In the genomic region with DNA sequence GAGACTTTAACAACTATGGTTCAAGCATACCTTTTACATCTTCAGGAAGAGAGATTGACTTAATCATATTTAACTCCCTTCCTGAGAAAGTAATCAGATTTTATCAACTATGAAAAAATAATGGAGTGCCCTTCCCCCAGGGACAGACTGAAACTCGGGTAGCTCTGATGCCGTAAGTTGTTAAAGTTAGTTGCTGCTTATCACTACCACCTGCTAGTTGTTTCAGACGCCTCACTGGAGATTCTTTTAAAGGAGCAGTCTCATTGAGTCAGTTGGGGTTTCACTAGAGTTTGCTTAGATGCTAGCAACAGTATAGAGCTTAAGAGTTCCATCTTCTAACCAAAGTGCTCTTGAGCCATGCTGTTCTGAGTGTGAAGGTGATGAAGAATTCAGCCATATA, we compare ENCODE assay signal across 14 cellular contexts. TPM values are rescaled to one million over a fixed set of nuclear protein-coding genes. Genes with fewer than 3 reads are reported as not detected.
A peak's percentile ranks its signal among the peaks of the same experiment; 100 is the strongest.
DNase-seq lines count a peak whose midpoint lies in the region; ATAC-seq, FAIRE-seq and TF ChIP-seq lines count a peak whose summit lies in the region.
"Had no signal": no experiment of that assay in that cellular context is flagged by ENCODE, and none has a peak within 500 bp of the region (broad histone marks: within the 10 kb centered on the region; RNA-seq: fewer than 3 reads in every experiment).

No MANE protein-coding gene starts in this region.

- POLR2A ChIA-PET in naive thymus-derived CD8-positive, alpha-beta T cell (lab: Charles Lee), result no interaction called here

- peak; percentile 38 for FAIRE-seq in H54 (lab: Jason Lieb, UNC)
- FAIRE-seq: A549 had no signal

- H3K27ac Mint-ChIP-seq in activated naive CD8-positive, alpha-beta T cell, result peak overlapping the region; percentile 68
- H3K27ac Mint-ChIP-seq in activated naive CD8-positive, alpha-beta T cell treated with anti-CD3 and anti-CD28 coated beads, Interleukin-2, amount 50 U/mL, for 24 hours, result no peak overlapping the region
- H3K27ac Mint-ChIP-seq in naive thymus-derived CD8-positive, alpha-beta T cell, result peak overlapping the region in 8 of 10 donors; percentile 4 to 72 (median 56)

- no peak for TF ChIP-seq CTCF in GM20000 (IDR thresholded peaks at IDR 0.05; ENCODE audit: extremely low read depth, missing control alignments)

- no peak for TF ChIP-seq POLR2A in H54 (IDR thresholded peaks at IDR 0.05; ENCODE audit: low read depth, low read length)

- no peaks in the 10 kb centered on the region for H3K9me3 Mint-ChIP-seq in activated naive CD8-positive, alpha-beta T cell (ENCODE audit: low read depth)
- no peaks in the 10 kb centered on the region for H3K9me3 Mint-ChIP-seq in activated naive CD8-positive, alpha-beta T cell treated with anti-CD3 and anti-CD28 coated beads, Interleukin-2, amount 50 U/mL, for 24 hours
- no peaks in the 10 kb centered on the region for H3K9me3 Mint-ChIP-seq in naive thymus-derived CD8-positive, alpha-beta T cell

- H3K36me3 Mint-ChIP-seq in activated naive CD8-positive, alpha-beta T cell, result peaks cover 9% of the 10 kb centered on the region
- H3K36me3 Mint-ChIP-seq in activated naive CD8-positive, alpha-beta T cell treated with anti-CD3 and anti-CD28 coated beads, Interleukin-2, amount 50 U/mL, for 24 hours (ENCODE audit: low read depth), result peaks cover 22% of the 10 kb centered on the region
- peaks cover 4 to 45% (median 13%) of the 10 kb centered on the region in 3 donors for H3K36me3 Mint-ChIP-seq in naive thymus-derived CD8-positive, alpha-beta T cell

- ATAC-seq in activated naive CD8-positive, alpha-beta T cell treated with anti-CD3 and anti-CD28 coated beads, Interleukin-2, amount 50 U/mL, for 24 hours, result no peak
- no peak for ATAC-seq in naive thymus-derived CD8-positive, alpha-beta T cell
- no peak for ATAC-seq in HG02852 (IDR thresholded peaks at IDR 0.05; ENCODE audit: unreplicated experiment)
- ATAC-seq: A549 had no signal

- no peaks in the 10 kb centered on the region for H3K27me3 Mint-ChIP-seq in activated naive CD8-positive, alpha-beta T cell
- H3K27me3 Mint-ChIP-seq in activated naive CD8-positive, alpha-beta T cell treated with anti-CD3 and anti-CD28 coated beads, Interleukin-2, amount 50 U/mL, for 24 hours, result no peaks in the 10 kb centered on the region
- H3K27me3 Mint-ChIP-seq in naive thymus-derived CD8-positive, alpha-beta T cell, result no peaks in the 10 kb centered on the region

- no peak for DNase-seq in activated naive CD8-positive, alpha-beta T cell treated with anti-CD3 and anti-CD28 coated beads, Interleukin-2, amount 50 U/mL, for 24 hours
- no peak for DNase-seq in H54 (ENCODE audit: insufficient read length, low spot score)
- DNase-seq in dermis blood vessel endothelial cell, result peak; percentile 12
- no peak for DNase-seq in naive thymus-derived CD8-positive, alpha-beta T cell
- no peak for DNase-seq in COLO829 (ENCODE audit: low spot score)
- DNase-seq in GM20000 (ENCODE audit: low spot score), result no peak
- DNase-seq: GF-D8, NCI-H146, NCI-H226, NCI-H526, PC-9 had no signal

- H3K4me1 Mint-ChIP-seq in activated naive CD8-positive, alpha-beta T cell (ENCODE audit: low read depth), result peaks cover 27% of the 10 kb centered on the region
- H3K4me1 Mint-ChIP-seq in activated naive CD8-positive, alpha-beta T cell treated with anti-CD3 and anti-CD28 coated beads, Interleukin-2, amount 50 U/mL, for 24 hours, result peaks cover 24% of the 10 kb centered on the region
- H3K4me1 Mint-ChIP-seq in naive thymus-derived CD8-positive, alpha-beta T cell, result peaks cover 2 to 10% (median 6%) of the 10 kb centered on the region in 4 donors

- no peak overlapping the region for H3K4me3 Mint-ChIP-seq in activated naive CD8-positive, alpha-beta T cell
- no peak overlapping the region for H3K4me3 Mint-ChIP-seq in activated naive CD8-positive, alpha-beta T cell treated with anti-CD3 and anti-CD28 coated beads, Interleukin-2, amount 50 U/mL, for 24 hours
- H3K4me3 Mint-ChIP-seq in naive thymus-derived CD8-positive, alpha-beta T cell, result no peak overlapping the region

RNA-seq across cellular contexts. Expression of gene TRAF5, which starts 17.0 kb away (rescaled TPM):
- total RNA-seq in dermis blood vessel endothelial cell, result 13.5 and 15.3 TPM in 2 replicates
- total RNA-seq in naive thymus-derived CD8-positive, alpha-beta T cell, result 10 to 100 TPM; 72.4 to 74.3 TPM
- polyA plus RNA-seq in naive thymus-derived CD8-positive, alpha-beta T cell, result 10 to 100 TPM; 18.2 to 32.5 (median 18.5) TPM

RNA-seq across cellular contexts. Expression of gene RCOR3, which starts 50.5 kb away (rescaled TPM):
- total RNA-seq in dermis blood vessel endothelial cell, result 11.2 and 14.8 TPM in 2 replicates
- total RNA-seq in naive thymus-derived CD8-positive, alpha-beta T cell, result 10 to 100 TPM; 84.8 to 88.6 TPM
- 10 to 100 TPM; 22.5 to 29.3 (median 24.7) TPM for polyA plus RNA-seq in naive thymus-derived CD8-positive, alpha-beta T cell
